16 cellular contexts compared by ENCODE assay signal in genomic region chr14:71852201-71852600, GRCh38.
A peak's percentile ranks its signal among the peaks of the same experiment; 100 is the strongest.
DNase-seq lines count a peak whose midpoint lies in the region; ATAC-seq lines count a peak whose summit lies in the region.
"Had no signal": no experiment of that assay in that cellular context is flagged by ENCODE, and none has a peak within 500 bp of the region (broad histone marks: within the 10 kb centered on the region; RNA-seq: fewer than 3 reads in every experiment).

No MANE protein-coding gene starts in this region.

- no peak overlapping the region for H3K4me3 Mint-ChIP-seq in CD8-positive, alpha-beta memory T cell
- H3K4me3 Mint-ChIP-seq: activated naive CD4-positive, alpha-beta T cell treated with anti-CD3 and anti-CD28 coated beads for 36 hours; stimulated activated naive CD8-positive, alpha-beta T cell treated with anti-CD3 and anti-CD28 coated beads, Interleukin-15, Interleukin-2, amounts not matched to agents 100 ng/mL and 50 ng/mL, for 24 hours; T-helper 17 cell had no signal

- POLR2A ChIA-PET in CD8-positive, alpha-beta memory T cell (lab: Charles Lee) = no interaction called here

- no peaks in the 10 kb centered on the region for H3K9me3 ChIP-seq in CD8-positive, alpha-beta memory T cell (ENCODE audit: low read length)
- H3K9me3 ChIP-seq: Peyer's patch, prostate gland had no signal

- H3K36me3 Mint-ChIP-seq in CD8-positive, alpha-beta memory T cell = no peaks in the 10 kb centered on the region

- H3K36me3 ChIP-seq in CD8-positive, alpha-beta memory T cell (ENCODE audit: insufficient read depth, low read length) = no peaks in the 10 kb centered on the region
- H3K36me3 ChIP-seq: Peyer's patch, prostate gland had no signal

- H3K9me3 Mint-ChIP-seq in CD8-positive, alpha-beta memory T cell = peaks cover 4 to 14% (median 11%) of the 10 kb centered on the region in 5 donors

- peaks cover 40 to 69% of the 10 kb centered on the region in 2 donors for H3K27me3 Mint-ChIP-seq in CD8-positive, alpha-beta memory T cell

- no peaks in the 10 kb centered on the region for H3K4me1 ChIP-seq in CD8-positive, alpha-beta memory T cell (ENCODE audit: insufficient read depth, low read length)
- H3K4me1 ChIP-seq: Peyer's patch, prostate gland had no signal

- peak; percentile 6 for DNase-seq in CD1c-positive myeloid dendritic cell (ENCODE audit: extremely low spot score)
- peak; percentile 6 for DNase-seq in KG1 (lab: John Stamatoyannopoulos, UW)
- DNase-seq in SIG-M5 treated with dmso at 0.1 percent for 504 hours (lab: John Stamatoyannopoulos, UW; ENCODE audit: unreplicated experiment) = peak; percentile 85
- no peak for DNase-seq in left cardiac atrium
- no peak for DNase-seq in activated CD8-positive, alpha-beta memory T cell treated with anti-CD3 and anti-CD28 coated beads for 24 hours
- DNase-seq in NCI-H526 treated with DMSO at 0.1 percent for 48 hours (lab: John Stamatoyannopoulos, UW) = no peak
- DNase-seq in GM19238 (ENCODE audit: insufficient read length, low spot score) = no peak
- no peak for DNase-seq in CD8-positive, alpha-beta memory T cell
- DNase-seq: activated CD8-positive, alpha-beta memory T cell treated with anti-CD3 and anti-CD28 coated beads, Interleukin-2, amount 50 U/mL, for 4 hours; activated naive CD4-positive, alpha-beta T cell treated with anti-CD3 and anti-CD28 coated beads for 36 hours; Calu3; NCI-H345; Peyer's patch; T-helper 17 cell had no signal

- CTCF ChIA-PET in CD8-positive, alpha-beta memory T cell (lab: Charles Lee) = no interaction called here

- no peaks in the 10 kb centered on the region for H3K27me3 ChIP-seq in CD8-positive, alpha-beta memory T cell (ENCODE audit: insufficient read depth, low read length, poor library complexity, severe bottlenecking)
- H3K27me3 ChIP-seq: Peyer's patch had no signal

- no peak overlapping the region for H3K4me3 ChIP-seq in CD8-positive, alpha-beta memory T cell (ENCODE audit: low read length)
- H3K4me3 ChIP-seq: Peyer's patch, prostate gland had no signal

- no peak overlapping the region for H3K27ac Mint-ChIP-seq in CD8-positive, alpha-beta memory T cell
- H3K27ac Mint-ChIP-seq: activated naive CD4-positive, alpha-beta T cell treated with anti-CD3 and anti-CD28 coated beads for 36 hours; stimulated activated naive CD8-positive, alpha-beta T cell treated with anti-CD3 and anti-CD28 coated beads, Interleukin-15, Interleukin-2, amounts not matched to agents 100 ng/mL and 50 ng/mL, for 24 hours; T-helper 17 cell had no signal

- no peak overlapping the region for H3K27ac ChIP-seq in CD8-positive, alpha-beta memory T cell (ENCODE audit: low read depth, low read length)
- H3K27ac ChIP-seq: Peyer's patch, prostate gland had no signal

- H3K4me1 Mint-ChIP-seq in CD8-positive, alpha-beta memory T cell = peaks cover 0 to 6% (median 0%) of the 10 kb centered on the region in 3 donors

- intact Hi-C loops in left cardiac atrium (cut with DNase I) = no loop called here

- peak; percentile 91 to 97 for ATAC-seq in left cardiac atrium
- ATAC-seq: T-helper 17 cell had no signal

Comparison
In these comparisons a context has a peak if more than half of its experiments do, and no peak if none do; other contexts are left out.
1. DNase-seq: peak in CD1c-positive myeloid dendritic cell (single experiment), KG1 (single experiment) and SIG-M5 treated with dmso at 0.1 percent for 504 hours (single experiment); none in left cardiac atrium (single experiment), activated CD8-positive, alpha-beta memory T cell treated with anti-CD3 and anti-CD28 coated beads for 24 hours (single experiment), NCI-H526 treated with DMSO at 0.1 percent for 48 hours (single experiment), GM19238 (single experiment) and CD8-positive, alpha-beta memory T cell (0 of 5).